Comparison of ENCODE assay signal across 16 cellular contexts in genomic region chr7:37986780-37987380, GRCh38.
DNase-seq lines count a peak whose midpoint lies in the region; ATAC-seq and TF ChIP-seq lines count a peak whose summit lies in the region.
"Had no signal": no experiment of that assay in that cellular context is flagged by ENCODE, and none has a peak within 500 bp of the region (broad histone marks: within the 10 kb centered on the region; RNA-seq: fewer than 3 reads in every experiment).

No MANE protein-coding gene starts in this region.

- no peak overlapping the region for H3K4me3 ChIP-seq in BJ (ENCODE audit: low read depth, low read length)
- H3K4me3 ChIP-seq in dorsolateral prefrontal cortex: no peak overlapping the region
- H3K4me3 ChIP-seq: coronary artery had no signal

- H3K27ac ChIP-seq in epithelial cell of prostate: peak overlapping the region; percentile 65
- H3K27ac ChIP-seq in dorsolateral prefrontal cortex: no peak overlapping the region
- H3K27ac ChIP-seq: HL-60, KMS-11 had no signal

- H3K27me3 ChIP-seq in BJ (ENCODE audit: control insufficient read depth, insufficient read depth, low read length) (no peaks in the 10 kb centered on the region), dorsolateral prefrontal cortex (no peaks in the 10 kb centered on the region)

- ATAC-seq in GM21723 (IDR thresholded peaks at IDR 0.05; ENCODE audit: unreplicated experiment): no peak
- ATAC-seq in GM18517 (IDR thresholded peaks at IDR 0.05; ENCODE audit: unreplicated experiment): no peak
- ATAC-seq: activated T-cell treated with anti-CD3 and anti-CD28 coated beads, Interleukin-2, amount 50 U/mL, for 4 hours had no signal

- intact Hi-C loops in dorsolateral prefrontal cortex (cut with DNase I): no loop called here

- TF ChIP-seq CTCF in BJ (IDR thresholded peaks at IDR 0.05; ENCODE audit: insufficient read depth, low read depth, low read length): no peak
- TF ChIP-seq CTCF in dorsolateral prefrontal cortex (IDR thresholded peaks at IDR 0.05 in 54 of 56, conservative IDR thresholded peaks at IDR 0.05 in 2 of 56; ENCODE audit: low read depth in 1 of 56, partially characterized antibody in 56 of 56): no peak

- DNase-seq in BJ (ENCODE audit: low read depth) (peak; percentile 19), NCI-H345 (lab: John Stamatoyannopoulos, UW) (peak; percentile 22), epithelial cell of prostate (ENCODE audit: low read depth, low spot score) (no peak), renal cortical epithelial cell (ENCODE audit: low read depth) (peak; percentile 68), dorsolateral prefrontal cortex (no peak), NCI-H524 treated with DMSO at 0.1 percent for 48 hours (lab: John Stamatoyannopoulos, UW) (no peak)
- DNase-seq: activated CD4-positive, CD25-positive, alpha-beta regulatory T cell treated with anti-CD3 and anti-CD28 coated beads, Interleukin-2, amount 50 U/mL, for 72 hours; activated T-cell treated with anti-CD3 and anti-CD28 coated beads, Interleukin-2, amount 50 U/mL, for 4 hours; NCI-H146; NCI-H524; stimulated activated naive CD4-positive, alpha-beta T cell treated with Interleukin-2 at 50 U/mL for 16 hours had no signal

- POLR2A ChIA-PET in BJ (lab: Charles Lee): no interaction called here

- CTCF ChIA-PET in BJ (lab: Yijun Ruan, JAX): no interaction called here

- no peaks in the 10 kb centered on the region for H3K36me3 ChIP-seq in BJ (ENCODE audit: control insufficient read depth, insufficient read depth, low read length)

Comparison
In these comparisons a context has a peak if more than half of its experiments do, and no peak if none do; other contexts are left out.
1. DNase-seq: peak in BJ (single experiment), NCI-H345 (single experiment) and renal cortical epithelial cell (single experiment); none in epithelial cell of prostate (single experiment), dorsolateral prefrontal cortex (0 of 10) and NCI-H524 treated with DMSO at 0.1 percent for 48 hours (single experiment).